In the genomic region with DNA sequence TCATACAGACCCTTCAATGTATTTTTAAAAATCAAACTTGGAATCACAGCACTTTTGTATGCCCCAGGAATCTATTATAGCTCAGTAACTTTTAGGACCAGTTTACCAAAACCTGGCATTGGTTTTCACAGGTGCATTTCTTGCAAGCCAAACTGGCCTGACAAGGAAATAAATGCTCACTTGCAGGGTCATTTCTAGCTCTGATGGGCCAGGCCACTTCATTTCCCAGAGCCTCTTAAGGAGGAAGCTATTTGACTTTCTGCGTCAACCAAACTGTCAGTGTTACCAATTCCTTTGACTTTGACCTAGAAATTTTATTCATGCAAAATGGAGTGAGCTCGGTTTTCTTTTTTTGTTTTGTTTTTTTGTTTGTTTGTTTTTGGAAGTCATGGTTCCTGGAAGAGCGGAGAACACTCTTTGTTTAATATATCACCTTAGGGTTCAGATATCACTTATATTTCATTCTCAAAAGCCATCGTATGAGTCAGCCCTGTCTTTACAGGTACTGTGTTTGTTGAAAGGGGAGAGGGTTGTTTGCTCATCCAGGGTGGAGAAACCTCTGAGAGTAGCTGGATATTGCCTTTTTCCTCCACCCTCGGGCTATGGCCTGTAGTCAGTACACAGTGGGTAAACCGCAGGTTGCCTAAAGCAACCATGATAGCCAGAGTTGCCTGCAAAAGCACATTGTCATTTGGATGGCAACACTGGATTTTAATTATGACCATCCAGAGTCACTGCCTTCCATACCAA, we compare ENCODE assay signal across 12 cellular contexts. TPM values are rescaled to one million over a fixed set of nuclear protein-coding genes. Genes with fewer than 3 reads are reported as not detected.
DNase-seq lines count a peak whose midpoint lies in the region; ATAC-seq and TF ChIP-seq lines count a peak whose summit lies in the region.
"Had no signal": no experiment of that assay in that cellular context is flagged by ENCODE, and none has a peak within 500 bp of the region (broad histone marks: within the 10 kb centered on the region; RNA-seq: fewer than 3 reads in every experiment).

No MANE protein-coding gene starts in this region.

- no peak for TF ChIP-seq POLR2A in spleen (IDR thresholded peaks at IDR 0.05)

- TF ChIP-seq CTCF in spleen (IDR thresholded peaks at IDR 0.05 in 8 of 11, conservative IDR thresholded peaks at IDR 0.05 in 3 of 11) = no peak

- intact Hi-C loops in spleen (cut with DNase I; ENCODE audit: low total_unique reads) = no loop called here

- H3K9me3 ChIP-seq in spleen = no peaks in the 10 kb centered on the region

- H3K27me3 ChIP-seq in spleen (replicated peaks in 1 of 7) = peaks cover 0 to 7% (median 0%) of the 10 kb centered on the region in 7 donors
- H3K27me3 ChIP-seq in H7 (ENCODE audit: control insufficient read depth, insufficient read depth, low read length) = no peaks in the 10 kb centered on the region

- 62 to 77% (median 69%) methylated on average over 6 of the region's 6 CpGs for WGBS in spleen, 5 donors

- H3K4me3 ChIP-seq in spleen (no peak overlapping the region), H7 (ENCODE audit: insufficient read depth, low read depth, low read length) (no peak overlapping the region)

- no peak for ATAC-seq in activated CD4-positive, CD25-positive, alpha-beta regulatory T cell treated with anti-CD3 and anti-CD28 coated beads, Interleukin-2, amount 50 U/mL, for 24 hours
- no peak for ATAC-seq in HG03457 (IDR thresholded peaks at IDR 0.05; ENCODE audit: unreplicated experiment)
- ATAC-seq: activated T-cell treated with anti-CD3 and anti-CD28 coated beads, Interleukin-2, amount 50 U/mL, for 72 hours had no signal

- peak; percentile 53 for DNase-seq in HuH-7 (ENCODE audit: low spot score)
- DNase-seq in NCI-H2196 treated with DMSO at 0.1 percent for 48 hours (lab: John Stamatoyannopoulos, UW; ENCODE audit: unreplicated experiment) = peak; percentile 94
- peak; percentile 43 for DNase-seq in epithelial cell of prostate (ENCODE audit: low read depth, low spot score)
- DNase-seq in spleen = no peak
- DNase-seq in AG08395 (ENCODE audit: low spot score) = no peak
- DNase-seq in H7 = no peak
- DNase-seq: activated CD4-positive, CD25-positive, alpha-beta regulatory T cell; activated T-cell treated with anti-CD3 and anti-CD28 coated beads, Interleukin-2, amount 50 U/mL, for 72 hours; NCI-H1105 treated with DMSO at 0.1 percent for 48 hours had no signal

- peaks cover 0 to 16% (median 6%) of the 10 kb centered on the region in 6 donors for H3K4me1 ChIP-seq in spleen

- H3K27ac ChIP-seq in epithelial cell of prostate (no peak overlapping the region), spleen (peak overlapping the region in 5 of 8 donors; percentile 13 to 38 (median 26))

- no peaks in the 10 kb centered on the region for H3K36me3 ChIP-seq in spleen
- no peaks in the 10 kb centered on the region; the same call in 1 of the 2 replicates for H3K36me3 ChIP-seq in H7 (replicated peaks; ENCODE audit: control insufficient read depth, insufficient read depth, low read length)

RNA-seq across cellular contexts. Expression of a gene that starts 58.9 kb away (rescaled TPM):
- total RNA-seq in spleen = 10 to 100 TPM in 4 of 7 donors, 1 to 10 TPM in 3; 6.1 to 41.7 (median 11.1) TPM
- 1 to 10 TPM; 1.7 to 3.1 (median 1.9) TPM for polyA plus RNA-seq in spleen
- 5.5 and 7.1 TPM in 2 replicates for total RNA-seq in H7 (2014; rRNA removed; shearing (Covaris generic))
- total RNA-seq: HFFc6 had no signal

Comparison
In these comparisons a context has a peak if more than half of its experiments do, and no peak if none do; other contexts are left out.
1. DNase-seq: peak in HuH-7 (single experiment), NCI-H2196 treated with DMSO at 0.1 percent for 48 hours (single experiment) and epithelial cell of prostate (single experiment); none in spleen (single experiment), AG08395 (single experiment) and H7 (single experiment).